In genomic region chr11:128889657-128890213, GRCh38 we compare ENCODE assay signal across 20 cellular contexts. TPM values are rescaled to one million over a fixed set of nuclear protein-coding genes. Genes with fewer than 3 reads are reported as not detected.
DNase-seq lines count a peak whose midpoint lies in the region; ATAC-seq, FAIRE-seq and TF ChIP-seq lines count a peak whose summit lies in the region.
"Had no signal": no experiment of that assay in that cellular context is flagged by ENCODE, and none has a peak within 500 bp of the region (broad histone marks: within the 10 kb centered on the region; RNA-seq: fewer than 3 reads in every experiment).

No MANE protein-coding gene starts in this region.

- POLR2A ChIA-PET in CD8-positive, alpha-beta T cell (lab: Charles Lee), result no interaction called here
- POLR2A ChIA-PET in H1 (lab: Charles Lee; ENCODE audit: partially characterized antibody), result interaction anchor here (0.9 to 2.6 kb wide), 3 partner anchors 12 to 484 kb away, joined by 3 to 19 read pairs (median 4); no protein-coding TSS in a partner anchor

- H3K23ac ChIP-seq in H1 (ENCODE audit: insufficient read length), result no peak overlapping the region

- H3K27ac Mint-ChIP-seq in CD8-positive, alpha-beta T cell, result no peak overlapping the region
- H3K27ac Mint-ChIP-seq in neural crest cell (ENCODE audit: unreplicated experiment) (no peak overlapping the region), chondrocyte (ENCODE audit: unreplicated experiment) (no peak overlapping the region)
- H3K27ac Mint-ChIP-seq: natural killer cell treated with Interleukin-12 subunit alpha and Interleukin-12 subunit beta and Interleukin-15 and Interleukin-18, amount 100 ng/mL, for 72 hours had no signal

- H3K9ac ChIP-seq in HUES64 (ENCODE audit: low read depth, low read length), result no peak overlapping the region
- no peak overlapping the region for H3K9ac ChIP-seq in H1 (replicated peaks in 1 of 4; ENCODE audit: extremely low read depth in 1 of 4, low read depth in 3 of 4, low read length in 3 of 4)
- H3K9ac ChIP-seq: KMS-11 had no signal

- peaks cover 11% of the 10 kb centered on the region for H3K4me1 Mint-ChIP-seq in CD8-positive, alpha-beta T cell (ENCODE audit: low read depth)
- H3K4me1 Mint-ChIP-seq in neural crest cell, result peaks cover 15% of the 10 kb centered on the region
- no peaks in the 10 kb centered on the region for H3K4me1 Mint-ChIP-seq in chondrocyte (ENCODE audit: low read depth)

- 0 out of 2 replicates have a peak overlapping the region, but pooled peaks have one; percentile 29 for H2AK5ac ChIP-seq in H1 (ENCODE audit: low read depth, low read length)

- no peak for FAIRE-seq in H1 (lab: Jason Lieb, UNC)
- FAIRE-seq in urothelium cell line (lab: Jason Lieb, UNC), result no peak

- no peak for TF ChIP-seq EP300 in H1 (IDR thresholded peaks at IDR 0.05; ENCODE audit: borderline replicate concordance in 1 of 2, low read depth in 2 of 2, low read length in 2 of 2)

- peaks cover 16% of the 10 kb centered on the region for H3K27me3 ChIP-seq in CD8-positive, alpha-beta T cell (ENCODE audit: insufficient read depth, low read length)
- peaks cover 99% of the 10 kb centered on the region for H3K27me3 ChIP-seq in HUES64 (ENCODE audit: insufficient read depth, low read length)
- peaks cover 35 to 82% (median 80%) of the 10 kb centered on the region in 4 experiments for H3K27me3 ChIP-seq in H1 (replicated peaks in 1 of 4; ENCODE audit: control insufficient read depth in 3 of 4, extremely low read depth in 1 of 4, insufficient read depth in 3 of 4, low read length in 3 of 4)

- no peaks in the 10 kb centered on the region for H3K36me3 ChIP-seq in CD8-positive, alpha-beta T cell (ENCODE audit: insufficient read depth, low read length)
- no peaks in the 10 kb centered on the region for H3K36me3 ChIP-seq in HUES64 (ENCODE audit: insufficient read depth, low read length)
- no peaks in the 10 kb centered on the region for H3K36me3 ChIP-seq in H1 (ENCODE audit: control insufficient read depth in 2 of 4, insufficient read depth in 4 of 4, low read length in 3 of 4)
- H3K36me3 ChIP-seq: esophagus muscularis mucosa, heart right ventricle, sigmoid colon had no signal

- H3K4me1 ChIP-seq in CD8-positive, alpha-beta T cell (ENCODE audit: insufficient read depth, low read length), result peaks cover 9% of the 10 kb centered on the region
- H3K4me1 ChIP-seq in HUES64 (ENCODE audit: insufficient read depth, low read length) (peaks cover 22% of the 10 kb centered on the region), H1 (replicated peaks in 1 of 4; ENCODE audit: control insufficient read depth in 3 of 4, insufficient read depth in 4 of 4, low read length in 3 of 4) (peaks cover 4 to 15% (median 12%) of the 10 kb centered on the region in 4 experiments; a peak in 6 of 7 replicates)

- no peak overlapping the region for H3K56ac ChIP-seq in H1 (replicated peaks; ENCODE audit: insufficient read length, low read depth, low read length)

- CTCF ChIA-PET in CD8-positive, alpha-beta T cell (lab: Charles Lee), result interaction anchor here (1.2 to 11.3 kb wide), 3 partner anchors 11 to 67 kb away, joined by 3 to 222 read pairs (median 9); no protein-coding TSS in a partner anchor
- CTCF ChIA-PET in H1 (lab: Charles Lee; ENCODE audit: partially characterized antibody), result interaction anchor here (0.7 to 13.1 kb wide), 8 partner anchors 10 to 790 kb away, joined by 3 to 473 read pairs (median 6); partner anchors contain the start of gene TP53AIP1

- H3K14ac ChIP-seq in H1 (ENCODE audit: insufficient read length), result no peak overlapping the region

- no peak for ATAC-seq in CD8-positive, alpha-beta T cell
- ATAC-seq in HG03135 (IDR thresholded peaks at IDR 0.05; ENCODE audit: unreplicated experiment), result no peak

- no peak overlapping the region for H4K8ac ChIP-seq in H1 (ENCODE audit: extremely low read depth, insufficient read depth, low read length)

- H3K4me3 ChIP-seq in CD8-positive, alpha-beta T cell (ENCODE audit: low read depth, low read length), result no peak overlapping the region
- H3K4me3 ChIP-seq in HUES64 (ENCODE audit: low read length) (peak overlapping the region; percentile 56; the same call in 1 of the 2 replicates), H1 (ENCODE audit: extremely low read depth in 1 of 4, insufficient read depth in 2 of 4, low read depth in 3 of 4, low read length in 4 of 4) (peak overlapping the region; percentile 35 to 67 (median 50); a peak in 5 of 8 replicates)

- H2BK20ac ChIP-seq in H1 (ENCODE audit: low read length), result no peak overlapping the region

- no peak overlapping the region for H2BK5ac ChIP-seq in H1 (ENCODE audit: low read depth, low read length)

- H3K79me1 ChIP-seq in H1 (ENCODE audit: low read depth, low read length), result no peaks in the 10 kb centered on the region

- H3K23me2 ChIP-seq in H1 (ENCODE audit: low read depth, low read length), result peaks cover 7% of the 10 kb centered on the region

- H3K18ac ChIP-seq in H1 (ENCODE audit: extremely low read depth, low read length), result no peak overlapping the region

- H3K27ac ChIP-seq in CD8-positive, alpha-beta T cell (ENCODE audit: low read depth, low read length), result no peak overlapping the region
- no peak overlapping the region for H3K27ac ChIP-seq in HUES64 (ENCODE audit: low read depth, low read length)
- no peak overlapping the region for H3K27ac ChIP-seq in H1 (ENCODE audit: low read depth, low read length)
- H3K27ac ChIP-seq: coronary artery, esophagus muscularis mucosa, KMS-11, sigmoid colon had no signal

- H3K9me3 ChIP-seq in CD8-positive, alpha-beta T cell (ENCODE audit: low read length), result no peaks in the 10 kb centered on the region
- H3K9me3 ChIP-seq in HUES64 (ENCODE audit: insufficient read depth, low read depth, low read length) (no peaks in the 10 kb centered on the region), H1 (ENCODE audit: insufficient read depth in 2 of 2, low read depth in 1 of 2, low read length in 1 of 2) (no peaks in the 10 kb centered on the region)
- H3K9me3 ChIP-seq: esophagus muscularis mucosa, heart right ventricle, sigmoid colon had no signal

- peak overlapping the region; percentile 15 for H3K4me3 Mint-ChIP-seq in CD8-positive, alpha-beta T cell
- peak overlapping the region; percentile 64 for H3K4me3 Mint-ChIP-seq in neural crest cell
- no peak overlapping the region for H3K4me3 Mint-ChIP-seq in chondrocyte (ENCODE audit: unreplicated experiment)
- H3K4me3 Mint-ChIP-seq: natural killer cell treated with Interleukin-12 subunit alpha and Interleukin-12 subunit beta and Interleukin-15 and Interleukin-18, amount 100 ng/mL, for 72 hours had no signal

- no peak for DNase-seq in CD8-positive, alpha-beta T cell
- no peak for DNase-seq in H1 (ENCODE audit: low read depth in 1 of 2, low spot score in 2 of 2)
- no peak for DNase-seq in neural crest cell (ENCODE audit: low read depth, low spot score)
- DNase-seq in DMS114 treated with DMSO at 0.1 percent for 48 hours (lab: John Stamatoyannopoulos, UW; ENCODE audit: unreplicated experiment), result no peak
- no peak for DNase-seq in urothelium cell line (ENCODE audit: low spot score)
- no peak for DNase-seq in chondrocyte (ENCODE audit: low spot score)
- DNase-seq: activated effector memory CD4-positive, alpha-beta T cell treated with anti-CD3 and anti-CD28 coated beads, Interleukin-2, amount 50 U/mL, for 16 hours; DND-41; HCEC 1CT; NCI-H446 treated with DMSO at 0.1 percent for 48 hours; sigmoid colon; stimulated activated CD4-positive, alpha-beta T cell treated with anti-CD3 and anti-CD28 coated beads, Interleukin-4, amount 100 ng/mL, for 4 hours had no signal

- TF ChIP-seq CTCF in CD8-positive, alpha-beta T cell (IDR thresholded peaks at IDR 0.05), result no peak
- TF ChIP-seq CTCF in H1 (IDR thresholded peaks at IDR 0.05; ENCODE audit: control extremely low read depth in 1 of 3, insufficient read depth in 1 of 3, low read depth in 1 of 3, low read length in 3 of 3) (no peak), neural crest cell (conservative IDR thresholded peaks at IDR 0.05) (no peak), chondrocyte (IDR thresholded peaks at IDR 0.05) (no peak)

- H4K91ac ChIP-seq in H1 (replicated peaks; ENCODE audit: insufficient read length, low read length), result no peak overlapping the region

- no peak for TF ChIP-seq RAD21 in H1 (IDR thresholded peaks at IDR 0.05 in 1 of 2, conservative IDR thresholded peaks at IDR 0.05 in 1 of 2; ENCODE audit: low read depth in 2 of 2, low read length in 2 of 2)

- no peak overlapping the region for H2BK120ac ChIP-seq in H1 (replicated peaks; ENCODE audit: low read depth, low read length)

- H3K4me2 ChIP-seq in H1 (ENCODE audit: insufficient read depth in 1 of 2, low read depth in 2 of 2, low read length in 2 of 2), result peak overlapping the region; percentile 86 to 99
- H3K4me2 ChIP-seq: KMS-11 had no signal

- H3K4ac ChIP-seq in H1 (replicated peaks; ENCODE audit: insufficient read length, low read depth, low read length), result no peak overlapping the region

- no peak overlapping the region for H2BK12ac ChIP-seq in H1 (ENCODE audit: low read depth, low read length)

- intact Hi-C loops in CD8-positive, alpha-beta T cell (cut with DNase I, micrococcal nuclease), result loop anchor here in 1 of 2 experiments (10.0 kb wide), 1 partner anchor 225 kb away; no protein-coding TSS in a partner anchor

- no peaks in the 10 kb centered on the region for H3K79me2 ChIP-seq in H1 (ENCODE audit: control insufficient read depth in 1 of 2, insufficient read depth in 2 of 2, low read length in 2 of 2)

- H2BK15ac ChIP-seq in H1 (ENCODE audit: low read length), result no peak overlapping the region

- no peak overlapping the region for H4K5ac ChIP-seq in H1 (ENCODE audit: insufficient read length, low read depth, low read length)

- H2AFZ ChIP-seq in H1 (ENCODE audit: low read length), result no peak overlapping the region

- H3K36me3 Mint-ChIP-seq in CD8-positive, alpha-beta T cell, result no peaks in the 10 kb centered on the region
- H3K36me3 Mint-ChIP-seq in neural crest cell (ENCODE audit: low read depth) (no peaks in the 10 kb centered on the region), chondrocyte (ENCODE audit: low read depth) (no peaks in the 10 kb centered on the region)
- H3K36me3 Mint-ChIP-seq: natural killer cell treated with Interleukin-12 subunit alpha and Interleukin-12 subunit beta and Interleukin-15 and Interleukin-18, amount 100 ng/mL, for 72 hours had no signal

- 52% methylated on average over 8 of the region's 8 CpGs for WGBS in HUES64
- 36% methylated on average over 8 of the region's 8 CpGs; no CpG with 5 or more reads in 1 of the 2 experiments for WGBS in H1 (ENCODE audit: extremely low coverage in 1 of 2, insufficient coverage in 1 of 2, insufficient read length in 1 of 2, insufficient replicate concordance in 2 of 2, low coverage in 1 of 2, low lambda C conversion rate in 2 of 2, missing lambda C conversion rate in 1 of 2), 2 experiments

- no peaks in the 10 kb centered on the region for H3K9me3 Mint-ChIP-seq in CD8-positive, alpha-beta T cell
- H3K9me3 Mint-ChIP-seq in neural crest cell (no peaks in the 10 kb centered on the region), chondrocyte (ENCODE audit: low read depth) (no peaks in the 10 kb centered on the region)
- H3K9me3 Mint-ChIP-seq: natural killer cell treated with Interleukin-12 subunit alpha and Interleukin-12 subunit beta and Interleukin-15 and Interleukin-18, amount 100 ng/mL, for 72 hours had no signal

- peaks cover 0 to 3% of the 10 kb centered on the region in 2 experiments for H4K20me1 ChIP-seq in H1 (replicated peaks in 1 of 2; ENCODE audit: control insufficient read depth in 1 of 2, insufficient read depth in 2 of 2, low read length in 2 of 2)

- H3K27me3 Mint-ChIP-seq in CD8-positive, alpha-beta T cell (ENCODE audit: low read depth), result peaks cover 57% of the 10 kb centered on the region
- H3K27me3 Mint-ChIP-seq in neural crest cell (ENCODE audit: low read depth) (peaks cover 65% of the 10 kb centered on the region), chondrocyte (ENCODE audit: low read depth) (peaks cover 36% of the 10 kb centered on the region)

- TF ChIP-seq POLR2A in H1 (IDR thresholded peaks at IDR 0.05; ENCODE audit: control extremely low read depth in 1 of 2, low read depth in 2 of 2, low read length in 2 of 2), result no peak

RNA-seq across cellular contexts. Expression of gene KCNJ5, which starts 1.4 kb away (rescaled TPM):
- total RNA-seq in CD8-positive, alpha-beta T cell, result not detected
- polyA plus RNA-seq in HUES64 (2013, experiment 1 of 2), result 0.10 TPM
- polyA plus RNA-seq in HUES64 (2013, experiment 2 of 2), result 0.32 TPM
- total RNA-seq in H1 (2021; fragmentation: NEBNext Ultra II Directional; extraction: Animal tissue kit (Norgen Biotek cat#: 25700)), result not detected in 2 replicates
- polyA plus RNA-seq in H1 (2011; rRNA removed), result 0.03 and 0.05 TPM in 2 replicates
- polyA plus RNA-seq in H1 (2011; cell fraction: cytosol; rRNA removed), result 0.03 TPM
- polyA plus RNA-seq in H1 (2011; cell fraction: nucleus; rRNA removed), result 0.10 TPM
- polyA plus RNA-seq in H1 (2012, experiment 1 of 2), result 0.03 to 0.09 TPM in 2 of 4 replicates, not detected in the others
- not detected for polyA plus RNA-seq in H1 (2012, experiment 2 of 2)
- polyA plus RNA-seq in H1 (2013, experiment 1 of 2), result not detected
- not detected for polyA plus RNA-seq in H1 (2013, experiment 2 of 2)
- 0.13 TPM in 1 of 2 replicates, not detected in the other for polyA minus RNA-seq in H1 (2011; rRNA and poly(A)+ RNA removed)
- 0.22 TPM for polyA minus RNA-seq in H1 (2011; cell fraction: cytosol; rRNA and poly(A)+ RNA removed)
- polyA minus RNA-seq in H1 (2011; cell fraction: nucleus; rRNA and poly(A)+ RNA removed), result not detected
- 0.14 and 0.20 TPM in 2 replicates for total RNA-seq in neural crest cell
- total RNA-seq in chondrocyte, result 0.15 to 0.18 TPM in 2 of 3 replicates, not detected in the other
- total RNA-seq: activated CD8-positive, alpha-beta memory T cell treated with anti-CD3 and anti-CD28 coated beads for 36 hours; natural killer cell treated with Interleukin-12 subunit alpha and Interleukin-12 subunit beta and Interleukin-15 and Interleukin-18, amount 100 ng/mL, for 72 hours had no signal

RNA-seq across cellular contexts. Expression of gene KCNJ1, which starts 22.6 kb away (rescaled TPM):
- not detected for total RNA-seq in CD8-positive, alpha-beta T cell
- polyA plus RNA-seq in HUES64 (2013, experiment 1 of 2), result 0.20 TPM
- 0.13 TPM for polyA plus RNA-seq in HUES64 (2013, experiment 2 of 2)
- 0.15 and 0.17 TPM in 2 replicates for total RNA-seq in H1 (2021; fragmentation: NEBNext Ultra II Directional; extraction: Animal tissue kit (Norgen Biotek cat#: 25700))
- polyA plus RNA-seq in H1 (2011; rRNA removed), result 0.19 and 0.23 TPM in 2 replicates
- polyA plus RNA-seq in H1 (2011; cell fraction: cytosol; rRNA removed), result 0.14 TPM
- polyA plus RNA-seq in H1 (2011; cell fraction: nucleus; rRNA removed), result 0.14 TPM
- polyA plus RNA-seq in H1 (2012, experiment 1 of 2), result 0.17 to 0.64 TPM (median 0.23 TPM) in 4 replicates
- not detected for polyA plus RNA-seq in H1 (2012, experiment 2 of 2)
- 0.12 TPM for polyA plus RNA-seq in H1 (2013, experiment 1 of 2)
- polyA plus RNA-seq in H1 (2013, experiment 2 of 2), result 0.11 TPM
- 0.06 and 0.22 TPM in 2 replicates for polyA minus RNA-seq in H1 (2011; rRNA and poly(A)+ RNA removed)
- not detected for polyA minus RNA-seq in H1 (2011; cell fraction: cytosol; rRNA and poly(A)+ RNA removed)
- 0.10 TPM for polyA minus RNA-seq in H1 (2011; cell fraction: nucleus; rRNA and poly(A)+ RNA removed)
- total RNA-seq in neural crest cell (not detected in 2 replicates), chondrocyte (not detected in 3 replicates)
- total RNA-seq: activated CD8-positive, alpha-beta memory T cell treated with anti-CD3 and anti-CD28 coated beads for 36 hours; esophagus muscularis mucosa; natural killer cell treated with Interleukin-12 subunit alpha and Interleukin-12 subunit beta and Interleukin-15 and Interleukin-18, amount 100 ng/mL, for 72 hours had no signal
- polyA plus RNA-seq: sigmoid colon had no signal

RNA-seq across cellular contexts. Expression of gene TP53AIP1, which starts 52.9 kb away (rescaled TPM):
- under 1 TPM in 1 of 2 experiments, not detected in 1; 0.24 TPM for total RNA-seq in CD8-positive, alpha-beta T cell
- not detected for polyA plus RNA-seq in HUES64 (2013, experiment 1 of 2)
- not detected for polyA plus RNA-seq in HUES64 (2013, experiment 2 of 2)
- total RNA-seq in H1 (2021; fragmentation: NEBNext Ultra II Directional; extraction: Animal tissue kit (Norgen Biotek cat#: 25700)), result not detected in 2 replicates
- polyA plus RNA-seq in H1 (2011; rRNA removed), result 0.03 TPM in 1 of 2 replicates, not detected in the other
- polyA plus RNA-seq in H1 (2011; cell fraction: cytosol; rRNA removed), result 0.04 TPM
- polyA plus RNA-seq in H1 (2011; cell fraction: nucleus; rRNA removed), result 0.19 TPM
- 0.18 to 0.25 TPM in 2 of 4 replicates, not detected in the others for polyA plus RNA-seq in H1 (2012, experiment 1 of 2)
- not detected for polyA plus RNA-seq in H1 (2012, experiment 2 of 2)
- 0.04 TPM for polyA plus RNA-seq in H1 (2013, experiment 1 of 2)
- polyA plus RNA-seq in H1 (2013, experiment 2 of 2), result 0.02 TPM
- not detected in 2 replicates for polyA minus RNA-seq in H1 (2011; rRNA and poly(A)+ RNA removed)
- not detected for polyA minus RNA-seq in H1 (2011; cell fraction: cytosol; rRNA and poly(A)+ RNA removed)
- polyA minus RNA-seq in H1 (2011; cell fraction: nucleus; rRNA and poly(A)+ RNA removed), result 0.70 TPM
- total RNA-seq in neural crest cell (0.25 TPM in 1 of 2 replicates, not detected in the other), chondrocyte (0.17 TPM in 1 of 3 replicates, not detected in the others)
- total RNA-seq: activated CD8-positive, alpha-beta memory T cell treated with anti-CD3 and anti-CD28 coated beads for 36 hours; heart right ventricle; natural killer cell treated with Interleukin-12 subunit alpha and Interleukin-12 subunit beta and Interleukin-15 and Interleukin-18, amount 100 ng/mL, for 72 hours had no signal
